ENCODE assay signal across 8 cellular contexts in genomic region chr10:22630229-22631174, GRCh38.
DNase-seq lines count a peak whose midpoint lies in the region; ATAC-seq and TF ChIP-seq lines count a peak whose summit lies in the region.

No MANE protein-coding gene starts in this region.

- H3K27ac ChIP-seq in ACC112 (ENCODE audit: low read depth, low read length) (peak overlapping the region; percentile 46), dorsolateral prefrontal cortex (peak overlapping the region; percentile 62 to 98 (median 92))

- ATAC-seq in GM18861 (IDR thresholded peaks at IDR 0.05; ENCODE audit: unreplicated experiment): peak; percentile 76
- ATAC-seq in HG02970 (IDR thresholded peaks at IDR 0.05; ENCODE audit: low FRiP score, unreplicated experiment): peak; percentile 73
- ATAC-seq in natural killer cell treated with Interleukin-12 subunit alpha and Interleukin-12 subunit beta and Interleukin-15 and Interleukin-18, amount 100 ng/mL, for 72 hours: peak; percentile 87 to 93

- peaks cover 2% of the 10 kb centered on the region for H3K36me3 Mint-ChIP-seq in natural killer cell treated with Interleukin-12 subunit alpha and Interleukin-12 subunit beta and Interleukin-15 and Interleukin-18, amount 100 ng/mL, for 72 hours

- TF ChIP-seq CTCF in dorsolateral prefrontal cortex (IDR thresholded peaks at IDR 0.05 in 54 of 56, conservative IDR thresholded peaks at IDR 0.05 in 2 of 56; ENCODE audit: low read depth in 1 of 56, partially characterized antibody in 56 of 56): no peak

- peaks cover 44% of the 10 kb centered on the region for H3K79me2 ChIP-seq in ACC112 (ENCODE audit: control insufficient read depth, insufficient read depth, low read length, unreplicated experiment)

- DNase-seq in RKO (ENCODE audit: low spot score): peak; percentile 40
- DNase-seq in dorsolateral prefrontal cortex: no peak
- peak; percentile 65 for DNase-seq in natural killer cell treated with Interleukin-12 subunit alpha and Interleukin-12 subunit beta and Interleukin-15 and Interleukin-18, amount 100 ng/mL, for 72 hours (ENCODE audit: low spot score)
- no peak for DNase-seq in NCI-H1436 treated with DMSO at 0.1 percent for 48 hours (lab: John Stamatoyannopoulos, UW)
- no peak for DNase-seq in NCI-H1417 (lab: John Stamatoyannopoulos, UW)

- peak overlapping the region; percentile 96 to 97 for H3K27ac Mint-ChIP-seq in natural killer cell treated with Interleukin-12 subunit alpha and Interleukin-12 subunit beta and Interleukin-15 and Interleukin-18, amount 100 ng/mL, for 72 hours

- H3K36me3 ChIP-seq in ACC112 (ENCODE audit: insufficient read depth, low read length): no peaks in the 10 kb centered on the region

- intact Hi-C loops in dorsolateral prefrontal cortex (cut with DNase I): loop anchor here in 1 of 2 donors (5.0 kb wide), 1 partner anchor 82 kb away; the partner anchor contains the start of gene PIP4K2A

- H3K4me1 Mint-ChIP-seq in natural killer cell treated with Interleukin-12 subunit alpha and Interleukin-12 subunit beta and Interleukin-15 and Interleukin-18, amount 100 ng/mL, for 72 hours (ENCODE audit: low read depth in 2 of 2): peaks cover 75 to 94% of the 10 kb centered on the region in 2 donors

- H3K27me3 Mint-ChIP-seq in natural killer cell treated with Interleukin-12 subunit alpha and Interleukin-12 subunit beta and Interleukin-15 and Interleukin-18, amount 100 ng/mL, for 72 hours: no peaks in the 10 kb centered on the region

- H3K27me3 ChIP-seq in ACC112 (ENCODE audit: insufficient read depth, low read length) (no peaks in the 10 kb centered on the region), dorsolateral prefrontal cortex (no peaks in the 10 kb centered on the region)

- H3K4me1 ChIP-seq in ACC112 (ENCODE audit: control insufficient read depth, insufficient read depth, low read length, unreplicated experiment): peaks cover 53% of the 10 kb centered on the region

- H2AFZ ChIP-seq in ACC112 (ENCODE audit: low read length, unreplicated experiment): no peak overlapping the region

- peak overlapping the region; percentile 41; the same call in 1 of the 2 replicates for H3K4me3 ChIP-seq in ACC112 (ENCODE audit: low read depth, low read length)
- peak overlapping the region in 7 of 59 donors; percentile 3 to 49 (median 16) for H3K4me3 ChIP-seq in dorsolateral prefrontal cortex

- peak overlapping the region; percentile 82 for H3K4me3 Mint-ChIP-seq in natural killer cell treated with Interleukin-12 subunit alpha and Interleukin-12 subunit beta and Interleukin-15 and Interleukin-18, amount 100 ng/mL, for 72 hours

- no peaks in the 10 kb centered on the region for H3K9me3 Mint-ChIP-seq in natural killer cell treated with Interleukin-12 subunit alpha and Interleukin-12 subunit beta and Interleukin-15 and Interleukin-18, amount 100 ng/mL, for 72 hours

Comparison
In these comparisons a context has a peak if more than half of its experiments do, and no peak if none do; other contexts are left out.
1. DNase-seq: peak in RKO (single experiment) and natural killer cell treated with Interleukin-12 subunit alpha and Interleukin-12 subunit beta and Interleukin-15 and Interleukin-18, amount 100 ng/mL, for 72 hours (single experiment); none in dorsolateral prefrontal cortex (0 of 10), NCI-H1436 treated with DMSO at 0.1 percent for 48 hours (single experiment) and NCI-H1417 (0 of 3).
2. Peak in every context shown above with its lines, with median percentiles within 50 percentile points of each other: ATAC-seq.